Comparison of ENCODE assay signal across 16 cellular contexts in the genomic region with DNA sequence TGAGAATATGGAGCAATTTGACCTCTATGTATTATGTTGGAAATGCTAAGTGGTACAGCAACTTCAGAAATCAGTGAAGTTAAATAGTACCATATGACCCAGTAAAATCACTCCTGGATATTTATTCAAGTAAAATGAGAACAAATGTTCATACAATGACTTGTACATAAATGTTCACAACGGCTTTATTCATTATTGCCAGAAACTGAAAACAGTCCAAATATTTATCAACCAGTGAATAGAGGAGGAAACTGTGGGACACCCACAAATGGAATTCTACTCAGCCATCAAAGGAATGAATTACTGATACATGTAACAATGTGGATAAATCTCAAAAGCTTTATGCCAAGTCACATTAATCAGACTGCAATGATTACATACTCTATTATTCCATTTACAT.
DNase-seq lines count a peak whose midpoint lies in the region; ATAC-seq and TF ChIP-seq lines count a peak whose summit lies in the region.
"Had no signal": no experiment of that assay in that cellular context is flagged by ENCODE, and none has a peak within 500 bp of the region (broad histone marks: within the 10 kb centered on the region; RNA-seq: fewer than 3 reads in every experiment).

No MANE protein-coding gene starts in this region.

- no peak overlapping the region for H2AFZ ChIP-seq in osteoblast (ENCODE audit: low read length)

- H3K4me3 ChIP-seq in cardiac fibroblast (replicated peaks in 1 of 2; ENCODE audit: low read depth in 2 of 2, low read length in 2 of 2) (no peak overlapping the region), fibroblast of the aortic adventitia (ENCODE audit: low read depth, low read length) (no peak overlapping the region), gastroesophageal sphincter (no peak overlapping the region), osteoblast (ENCODE audit: insufficient read depth, low read length) (no peak overlapping the region)

- no peak overlapping the region for H3K4me2 ChIP-seq in osteoblast (ENCODE audit: insufficient read depth, low read length)

- no peak overlapping the region for H3K27ac ChIP-seq in gastroesophageal sphincter
- no peak overlapping the region for H3K27ac ChIP-seq in osteoblast (ENCODE audit: low read depth, low read length)

- H3K27me3 ChIP-seq in gastroesophageal sphincter (no peaks in the 10 kb centered on the region), osteoblast (ENCODE audit: insufficient read depth, low read length) (no peaks in the 10 kb centered on the region)

- DNase-seq in COLO829 (ENCODE audit: low spot score) (peak; percentile 24), RPMI7951 (ENCODE audit: low read depth) (peak; percentile 28), cardiac fibroblast (ENCODE audit: low read depth in 2 of 2) (peak; percentile 13 to 29), fibroblast of the aortic adventitia (ENCODE audit: low read depth) (peak; percentile 81), osteoblast (ENCODE audit: insufficient read length, low spot score, missing footprints) (no peak), NCI-H524 (lab: John Stamatoyannopoulos, UW) (no peak)
- DNase-seq: C1 segment of cervical spinal cord, DMS153, H9, NCI-H1436 treated with DMSO at 0.1 percent for 48 hours, NCI-H2081 treated with DMSO at 0.1 percent for 48 hours, NCI-H2227 treated with DMSO at 0.1 percent for 48 hours, NCI-H69 had no signal

- no peaks in the 10 kb centered on the region for H3K36me3 ChIP-seq in gastroesophageal sphincter
- no peaks in the 10 kb centered on the region for H3K36me3 ChIP-seq in osteoblast (ENCODE audit: insufficient read depth, low read length)

- H3K9me3 ChIP-seq in gastroesophageal sphincter (peaks cover 0 to 4% (median 0%) of the 10 kb centered on the region in 3 donors), osteoblast (ENCODE audit: low read depth, low read length) (no peaks in the 10 kb centered on the region)

- ATAC-seq in gastroesophageal sphincter (no peak), GM21737 (IDR thresholded peaks at IDR 0.05; ENCODE audit: unreplicated experiment) (no peak)
- ATAC-seq: Right ventricle myocardium inferior had no signal

- WGBS in gastroesophageal sphincter (ENCODE audit: low coverage in 1 of 2), 2 donors: 26 to 56% methylated on average over 1 of the region's 1 CpG

- H3K4me1 ChIP-seq in gastroesophageal sphincter (no peaks in the 10 kb centered on the region), osteoblast (ENCODE audit: insufficient read depth, low read length) (no peaks in the 10 kb centered on the region)

- H3K79me2 ChIP-seq in osteoblast (ENCODE audit: insufficient read depth, low read length): no peaks in the 10 kb centered on the region

- TF ChIP-seq CTCF in cardiac fibroblast (IDR thresholded peaks at IDR 0.05; ENCODE audit: low read depth, low read length): no peak
- TF ChIP-seq CTCF in fibroblast of the aortic adventitia (IDR thresholded peaks at IDR 0.05; ENCODE audit: insufficient read depth, low read length): no peak
- no peak for TF ChIP-seq CTCF in gastroesophageal sphincter (IDR thresholded peaks at IDR 0.05)
- TF ChIP-seq CTCF in osteoblast (IDR thresholded peaks at IDR 0.05; ENCODE audit: extremely low read depth, low read depth, low read length): no peak

- no peak for TF ChIP-seq POLR2A in gastroesophageal sphincter (IDR thresholded peaks at IDR 0.05)

- no peak for TF ChIP-seq EP300 in gastroesophageal sphincter (IDR thresholded peaks at IDR 0.05)

- H4K20me1 ChIP-seq in osteoblast (ENCODE audit: insufficient read depth, low read length): no peaks in the 10 kb centered on the region

Comparison
In these comparisons a context has a peak if more than half of its experiments do, and no peak if none do; other contexts are left out.
1. DNase-seq: peak in COLO829 (single experiment), RPMI7951 (single experiment), cardiac fibroblast (2 of 2) and fibroblast of the aortic adventitia (single experiment); none in osteoblast (single experiment) and NCI-H524 (0 of 2).